ENCODE assay signal across 12 cellular contexts in genomic region chr4:16590792-16591191, GRCh38.
DNase-seq lines count a peak whose midpoint lies in the region; TF ChIP-seq lines count a peak whose summit lies in the region.
"Had no signal": no experiment of that assay in that cellular context is flagged by ENCODE, and none has a peak within 500 bp of the region (broad histone marks: within the 10 kb centered on the region; RNA-seq: fewer than 3 reads in every experiment).

No MANE protein-coding gene starts in this region.

- peak overlapping the region; percentile 81 for H3K27ac Mint-ChIP-seq in glutamatergic neuron (ENCODE audit: unreplicated experiment)
- H3K27ac Mint-ChIP-seq: CD8-positive, alpha-beta memory T cell; IgD-negative memory B cell had no signal

- DNase-seq in dorsolateral prefrontal cortex (no peak), glutamatergic neuron (no peak), dermis blood vessel endothelial cell (no peak), NCI-H2171 treated with DMSO at 0.1 percent for 48 hours (lab: John Stamatoyannopoulos, UW) (no peak)
- DNase-seq in activated CD4-positive, alpha-beta T cell treated with anti-CD3 and anti-CD28 coated beads for 48 hours, result no peak
- DNase-seq: Caco-2; CD8-positive, alpha-beta memory T cell; DND-41; GDM1 had no signal

- H3K4me1 Mint-ChIP-seq in glutamatergic neuron (ENCODE audit: low read depth, unreplicated experiment), result peaks cover 37% of the 10 kb centered on the region
- H3K4me1 Mint-ChIP-seq: CD8-positive, alpha-beta memory T cell; IgD-negative memory B cell had no signal

- H3K9me3 Mint-ChIP-seq in glutamatergic neuron (ENCODE audit: unreplicated experiment), result no peaks in the 10 kb centered on the region

- no peaks in the 10 kb centered on the region for H3K27me3 Mint-ChIP-seq in glutamatergic neuron (ENCODE audit: unreplicated experiment)
- H3K27me3 Mint-ChIP-seq: CD8-positive, alpha-beta memory T cell; IgD-negative memory B cell had no signal

- no peak overlapping the region for H3K4me3 Mint-ChIP-seq in glutamatergic neuron (ENCODE audit: unreplicated experiment)
- H3K4me3 Mint-ChIP-seq: CD8-positive, alpha-beta memory T cell had no signal

- H3K27ac ChIP-seq in angular gyrus (ENCODE audit: low read depth, low read length), result peak overlapping the region; percentile 50
- H3K27ac ChIP-seq in dorsolateral prefrontal cortex, result peak overlapping the region in 53 of 59 donors; percentile 0 to 89 (median 73)
- H3K27ac ChIP-seq: A549 had no signal

- H3K27me3 ChIP-seq in dorsolateral prefrontal cortex, result no peaks in the 10 kb centered on the region

- H3K36me3 Mint-ChIP-seq in glutamatergic neuron (ENCODE audit: unreplicated experiment), result no peaks in the 10 kb centered on the region
- H3K36me3 Mint-ChIP-seq: CD8-positive, alpha-beta memory T cell; IgD-negative memory B cell had no signal

- intact Hi-C loops in dorsolateral prefrontal cortex (cut with DNase I), result no loop called here

- H3K4me3 ChIP-seq in dorsolateral prefrontal cortex, result no peak overlapping the region
- H3K4me3 ChIP-seq: A549 had no signal

- TF ChIP-seq CTCF in dorsolateral prefrontal cortex (IDR thresholded peaks at IDR 0.05 in 54 of 56, conservative IDR thresholded peaks at IDR 0.05 in 2 of 56; ENCODE audit: low read depth in 1 of 56, partially characterized antibody in 56 of 56) (no peak), glutamatergic neuron (IDR thresholded peaks at IDR 0.05; ENCODE audit: partially characterized antibody, unreplicated experiment) (no peak)
